32 cellular contexts compared by ENCODE assay signal in genomic region chr16:70372921-70373550, GRCh38. TPM values are rescaled to one million over a fixed set of nuclear protein-coding genes. Genes with fewer than 3 reads are reported as not detected.
DNase-seq lines count a peak whose midpoint lies in the region; ATAC-seq and TF ChIP-seq lines count a peak whose summit lies in the region.
"Had no signal": no experiment of that assay in that cellular context is flagged by ENCODE, and none has a peak within 500 bp of the region (broad histone marks: within the 10 kb centered on the region; RNA-seq: fewer than 3 reads in every experiment).

No MANE protein-coding gene starts in this region.

- H3K36me3 Mint-ChIP-seq in activated T-cell treated with anti-CD3 and anti-CD28 coated beads, Interleukin-2, amount 50 U/mL, for 72 hours (ENCODE audit: insufficient read depth in 2 of 2) = peaks cover 7 to 22% of the 10 kb centered on the region in 2 donors
- peaks cover 0 to 68% (median 6%) of the 10 kb centered on the region in 3 donors for H3K36me3 Mint-ChIP-seq in CD8-positive, alpha-beta memory T cell
- peaks cover 54% of the 10 kb centered on the region for H3K36me3 Mint-ChIP-seq in activated naive CD8-positive, alpha-beta T cell treated with anti-CD3 and anti-CD28 coated beads, Interleukin-2, amount 50 U/mL, for 24 hours (ENCODE audit: low read depth)
- peaks cover 66% of the 10 kb centered on the region for H3K36me3 Mint-ChIP-seq in nephron progenitor cell (ENCODE audit: low read depth)

- no peak overlapping the region for H3K27ac ChIP-seq in CD8-positive, alpha-beta memory T cell (ENCODE audit: low read depth, low read length)
- no peak overlapping the region for H3K27ac ChIP-seq in smooth muscle cell (ENCODE audit: low read depth)
- H3K27ac ChIP-seq: ascending aorta, psoas muscle, transverse colon, VCaP had no signal

- H3F3A ChIP-seq in smooth muscle cell (ENCODE audit: low read depth) = no peaks in the 10 kb centered on the region

- peaks cover 13% of the 10 kb centered on the region for H3K4me1 Mint-ChIP-seq in activated T-cell treated with anti-CD3 and anti-CD28 coated beads, Interleukin-2, amount 50 U/mL, for 72 hours (ENCODE audit: low read depth)
- peaks cover 9 to 18% (median 10%) of the 10 kb centered on the region in 3 donors for H3K4me1 Mint-ChIP-seq in CD8-positive, alpha-beta memory T cell
- peaks cover 4% of the 10 kb centered on the region for H3K4me1 Mint-ChIP-seq in activated naive CD8-positive, alpha-beta T cell treated with anti-CD3 and anti-CD28 coated beads, Interleukin-2, amount 50 U/mL, for 24 hours
- H3K4me1 Mint-ChIP-seq in nephron progenitor cell = peaks cover 5% of the 10 kb centered on the region

- peaks cover 5% of the 10 kb centered on the region for H4K20me1 ChIP-seq in smooth muscle cell (ENCODE audit: low read depth)

- no peak for ATAC-seq in activated T-cell treated with anti-CD3 and anti-CD28 coated beads, Interleukin-2, amount 50 U/mL, for 72 hours (replicated peaks in 1 of 2)
- ATAC-seq in activated naive CD8-positive, alpha-beta T cell treated with anti-CD3 and anti-CD28 coated beads, Interleukin-2, amount 50 U/mL, for 24 hours = no peak
- ATAC-seq: Panc1, psoas muscle had no signal

- H3K9ac ChIP-seq in smooth muscle cell (ENCODE audit: low read depth) = no peak overlapping the region

- no peak overlapping the region for H2AFZ ChIP-seq in smooth muscle cell (ENCODE audit: low read depth)

- no peaks in the 10 kb centered on the region for H3K9me3 Mint-ChIP-seq in activated T-cell treated with anti-CD3 and anti-CD28 coated beads, Interleukin-2, amount 50 U/mL, for 72 hours
- H3K9me3 Mint-ChIP-seq in CD8-positive, alpha-beta memory T cell = no peaks in the 10 kb centered on the region
- no peaks in the 10 kb centered on the region for H3K9me3 Mint-ChIP-seq in activated naive CD8-positive, alpha-beta T cell treated with anti-CD3 and anti-CD28 coated beads, Interleukin-2, amount 50 U/mL, for 24 hours
- H3K9me3 Mint-ChIP-seq in nephron progenitor cell = no peaks in the 10 kb centered on the region
- H3K9me3 Mint-ChIP-seq: activated naive CD8-positive, alpha-beta T cell treated with anti-CD3 and anti-CD28 coated beads, Interleukin-2, amount 10 ng/mL, durations not matched to agents 7 days and 5 days; activated T-helper 1 cell treated with anti-CD3 and anti-CD28 coated beads, Interleukin-12 subunit alpha, Interleukin-12 subunit beta, Interleukin-2, Interleukin-4 antibody, amounts not matched to agents 30 ng/mL and 10 ng/mL and 1 ng/mL, durations not matched to agents 14 hours and 24 hours and 36 hours; immature natural killer cell had no signal

- H3K79me2 ChIP-seq in smooth muscle cell (ENCODE audit: low read depth) = peaks cover 6% of the 10 kb centered on the region

- 98% methylated on average over 20 of the region's 20 CpGs for WGBS in smooth muscle cell (ENCODE audit: low lambda C conversion rate)

- peak overlapping the region; percentile 48 for H3K27ac Mint-ChIP-seq in activated T-cell treated with anti-CD3 and anti-CD28 coated beads, Interleukin-2, amount 50 U/mL, for 72 hours
- H3K27ac Mint-ChIP-seq in CD8-positive, alpha-beta memory T cell = peak overlapping the region in 5 of 8 donors; percentile 19 to 76 (median 58)
- peak overlapping the region; percentile 5 for H3K27ac Mint-ChIP-seq in activated naive CD8-positive, alpha-beta T cell treated with anti-CD3 and anti-CD28 coated beads, Interleukin-2, amount 50 U/mL, for 24 hours
- H3K27ac Mint-ChIP-seq in nephron progenitor cell = peak overlapping the region; percentile 64
- H3K27ac Mint-ChIP-seq: activated naive CD8-positive, alpha-beta T cell treated with anti-CD3 and anti-CD28 coated beads, Interleukin-2, amount 10 ng/mL, durations not matched to agents 7 days and 5 days; activated T-helper 1 cell treated with anti-CD3 and anti-CD28 coated beads, Interleukin-12 subunit alpha, Interleukin-12 subunit beta, Interleukin-2, Interleukin-4 antibody, amounts not matched to agents 30 ng/mL and 10 ng/mL and 1 ng/mL, durations not matched to agents 14 hours and 24 hours and 36 hours had no signal

- H3K4me3 Mint-ChIP-seq in activated T-cell treated with anti-CD3 and anti-CD28 coated beads, Interleukin-2, amount 50 U/mL, for 72 hours = no peak overlapping the region
- peak overlapping the region in 1 of 7 donors; percentile 39 for H3K4me3 Mint-ChIP-seq in CD8-positive, alpha-beta memory T cell
- H3K4me3 Mint-ChIP-seq in activated naive CD8-positive, alpha-beta T cell treated with anti-CD3 and anti-CD28 coated beads, Interleukin-2, amount 50 U/mL, for 24 hours = no peak overlapping the region
- no peak overlapping the region for H3K4me3 Mint-ChIP-seq in nephron progenitor cell
- H3K4me3 Mint-ChIP-seq: activated naive CD8-positive, alpha-beta T cell treated with anti-CD3 and anti-CD28 coated beads, Interleukin-2, amount 10 ng/mL, durations not matched to agents 7 days and 5 days; activated T-helper 1 cell treated with anti-CD3 and anti-CD28 coated beads, Interleukin-12 subunit alpha, Interleukin-12 subunit beta, Interleukin-2, Interleukin-4 antibody, amounts not matched to agents 30 ng/mL and 10 ng/mL and 1 ng/mL, durations not matched to agents 14 hours and 24 hours and 36 hours; immature natural killer cell had no signal

- no peak overlapping the region for H3K4me2 ChIP-seq in smooth muscle cell

- DNase-seq in activated T-cell treated with anti-CD3 and anti-CD28 coated beads, Interleukin-2, amount 50 U/mL, for 72 hours = no peak
- DNase-seq in activated T-cell treated with anti-CD3 and anti-CD28 coated beads for 4 hours = no peak
- no peak for DNase-seq in CD8-positive, alpha-beta memory T cell
- no peak for DNase-seq in activated naive CD8-positive, alpha-beta T cell treated with anti-CD3 and anti-CD28 coated beads, Interleukin-2, amount 50 U/mL, for 24 hours
- DNase-seq in nephron progenitor cell = no peak
- DNase-seq in RKO (ENCODE audit: low spot score) = no peak
- DNase-seq in midbrain (lab: John Stamatoyannopoulos, UW) = no peak
- DNase-seq in smooth muscle cell (lab: John Stamatoyannopoulos, UW; ENCODE audit: unreplicated experiment) = no peak
- DNase-seq: ACHN; activated CD4-positive, alpha-beta T cell treated with anti-CD3 and anti-CD28 coated beads for 4 hours; activated naive CD8-positive, alpha-beta T cell treated with anti-CD3 and anti-CD28 coated beads, Interleukin-2, amount 10 ng/mL, durations not matched to agents 7 days and 5 days; BE2C; caudate nucleus; cortex of kidney; effector memory CD4-positive, alpha-beta T cell; HCEC 1CT; immature natural killer cell; Kasumi-1; mesenchymal stem cell; NCI-H1436 treated with DMSO at 0.1 percent for 48 hours; NCI-H446; NCI-H748 treated with DMSO at 0.1 percent for 48 hours; nucleus accumbens; psoas muscle; SHP77 treated with DMSO at 0.1 percent for 48 hours; stimulated activated CD4-positive, alpha-beta T cell treated with anti-CD3 and anti-CD28 coated beads, Interleukin-4, amount 100 ng/mL, for 24 hours; T-helper 9 cell; transverse colon had no signal

- peaks cover 20% of the 10 kb centered on the region for H3K36me3 ChIP-seq in CD8-positive, alpha-beta memory T cell (ENCODE audit: insufficient read depth, low read length)
- H3K36me3 ChIP-seq in smooth muscle cell (ENCODE audit: low read depth) = no peaks in the 10 kb centered on the region

- no peak overlapping the region for H3K4me3 ChIP-seq in CD8-positive, alpha-beta memory T cell (ENCODE audit: low read length)
- H3K4me3 ChIP-seq in smooth muscle cell = no peak overlapping the region
- H3K4me3 ChIP-seq: ascending aorta, psoas muscle, transverse colon had no signal

- CTCF ChIA-PET in CD8-positive, alpha-beta memory T cell (lab: Charles Lee) = interaction anchor here (0.7 to 1.5 kb wide), 5 partner anchors 12 to 161 kb away, joined by 3 to 4 read pairs (median 3); partner anchors contain the start of gene FCSK

- H3K4me1 ChIP-seq in CD8-positive, alpha-beta memory T cell (ENCODE audit: insufficient read depth, low read length) = peaks cover 5% of the 10 kb centered on the region
- H3K4me1 ChIP-seq in smooth muscle cell (ENCODE audit: low read depth) = no peaks in the 10 kb centered on the region
- H3K4me1 ChIP-seq: BE2C, transverse colon had no signal

- POLR2A ChIA-PET in CD8-positive, alpha-beta memory T cell (lab: Charles Lee) = interaction anchor here (1.1 kb wide), 1 partner anchor 8 kb away, joined by 4 read pairs; no protein-coding TSS in a partner anchor

- TF ChIP-seq CTCF in nephron progenitor cell (IDR thresholded peaks at IDR 0.05) (no peak), smooth muscle cell (IDR thresholded peaks at IDR 0.05; ENCODE audit: borderline replicate concordance, insufficient read depth, poor library complexity, severe bottlenecking) (no peak)

- H3K27me3 Mint-ChIP-seq in activated T-cell treated with anti-CD3 and anti-CD28 coated beads, Interleukin-2, amount 50 U/mL, for 72 hours (ENCODE audit: low read depth) = no peaks in the 10 kb centered on the region
- no peaks in the 10 kb centered on the region for H3K27me3 Mint-ChIP-seq in CD8-positive, alpha-beta memory T cell
- no peaks in the 10 kb centered on the region for H3K27me3 Mint-ChIP-seq in activated naive CD8-positive, alpha-beta T cell treated with anti-CD3 and anti-CD28 coated beads, Interleukin-2, amount 50 U/mL, for 24 hours
- no peaks in the 10 kb centered on the region for H3K27me3 Mint-ChIP-seq in nephron progenitor cell (ENCODE audit: low read depth, poor library complexity)
- H3K27me3 Mint-ChIP-seq: activated naive CD8-positive, alpha-beta T cell treated with anti-CD3 and anti-CD28 coated beads, Interleukin-2, amount 10 ng/mL, durations not matched to agents 7 days and 5 days had no signal

- no peaks in the 10 kb centered on the region for H3K9me3 ChIP-seq in CD8-positive, alpha-beta memory T cell (ENCODE audit: low read length)
- H3K9me3 ChIP-seq in smooth muscle cell (replicated peaks; ENCODE audit: low read depth) = no peaks in the 10 kb centered on the region
- H3K9me3 ChIP-seq: ascending aorta, BE2C, psoas muscle, transverse colon had no signal

- H3K27me3 ChIP-seq in CD8-positive, alpha-beta memory T cell (ENCODE audit: insufficient read depth, low read length, poor library complexity, severe bottlenecking) = no peaks in the 10 kb centered on the region
- no peaks in the 10 kb centered on the region for H3K27me3 ChIP-seq in smooth muscle cell (ENCODE audit: low read depth)
- H3K27me3 ChIP-seq: ascending aorta, BE2C, transverse colon had no signal

RNA-seq across cellular contexts. Expression of gene DDX19A, which starts 26.3 kb away (rescaled TPM):
- 10 to 100 TPM; 37.1 to 46.8 TPM for total RNA-seq in activated T-cell treated with anti-CD3 and anti-CD28 coated beads, Interleukin-2, amount 50 U/mL, for 72 hours
- 10 to 100 TPM; 73.6 to 76.1 TPM for total RNA-seq in CD8-positive, alpha-beta memory T cell
- 45.3 TPM for polyA plus RNA-seq in CD8-positive, alpha-beta memory T cell
- 33.9 and 38.8 TPM in 2 replicates for total RNA-seq in smooth muscle cell
- 32.8 and 39.2 TPM in 2 replicates for polyA plus RNA-seq in smooth muscle cell

Comparison
In these comparisons a context has a peak if more than half of its experiments do, and no peak if none do; other contexts are left out.
1. H3K27ac Mint-ChIP-seq: peak in every context shown above with its lines; median percentile 64 in nephron progenitor cell; 58 in CD8-positive, alpha-beta memory T cell; 48 in activated T-cell treated with anti-CD3 and anti-CD28 coated beads, Interleukin-2, amount 50 U/mL, for 72 hours; 5 in activated naive CD8-positive, alpha-beta T cell treated with anti-CD3 and anti-CD28 coated beads, Interleukin-2, amount 50 U/mL, for 24 hours.